In the genomic region with DNA sequence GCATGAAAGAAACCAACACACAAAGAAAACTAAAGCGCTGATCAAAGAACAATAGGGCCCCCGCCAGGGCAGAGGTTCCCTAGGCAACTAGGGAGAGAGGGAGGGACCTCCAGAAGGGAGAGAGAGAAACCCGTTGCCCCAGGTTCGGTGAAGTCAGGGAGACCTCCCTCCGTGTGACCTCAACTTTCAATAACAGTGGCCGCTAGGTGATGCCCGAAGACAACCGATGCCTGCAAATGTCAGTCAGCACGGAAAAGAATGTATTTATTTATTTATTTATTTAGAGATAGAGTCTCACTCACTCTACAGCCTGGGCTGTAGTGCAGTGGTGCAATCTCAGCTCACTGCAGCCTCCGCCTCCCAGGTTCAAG, we compare ENCODE assay signal across 8 cellular contexts.
DNase-seq lines count a peak whose midpoint lies in the region; ATAC-seq, FAIRE-seq and TF ChIP-seq lines count a peak whose summit lies in the region.
"Not testable (repeated sequence)": the region's sequence is repeated elsewhere in the genome, so short reads cannot be mapped to it uniquely, and the experiment has no call there.

No MANE protein-coding gene starts in this region.

- H3K27me3 ChIP-seq in HUES48 (ENCODE audit: control insufficient read depth, insufficient read depth, low read length); adrenal gland; keratinocyte (ENCODE audit: control insufficient read depth, extremely low read depth, insufficient read depth, low read length); prostate gland (replicated peaks; ENCODE audit: insufficient read depth): not testable (repeated sequence)

- not testable (repeated sequence) for TF ChIP-seq EP300 in A549 (IDR thresholded peaks at IDR 0.05)

- not testable (repeated sequence) for H4K20me1 ChIP-seq in keratinocyte (ENCODE audit: control insufficient read depth, extremely low read depth, insufficient read depth, low read length)

- 4% methylated on average over 10 of the region's 10 CpGs for WGBS in A549 (ENCODE audit: missing lambda C conversion rate)
- 7 to 48% (median 19%) methylated on average over 6 to 10 of the region's 10 CpGs for WGBS in adrenal gland, 4 donors
- WGBS in prostate gland, result 6% methylated on average over 10 of the region's 10 CpGs

- dilution Hi-C loops in keratinocyte (cut with MboI; ENCODE audit: extremely low pct_ligation_motif_present, low sequenced_read_pairs), result not testable (repeated sequence)

- not testable (repeated sequence) for H3K36me3 ChIP-seq in HUES48 (ENCODE audit: control insufficient read depth, insufficient read depth, low read length); SK-N-MC (ENCODE audit: insufficient read depth, low read length); adrenal gland (replicated peaks in 1 of 2); keratinocyte (ENCODE audit: control insufficient read depth in 2 of 2, extremely low read depth in 1 of 2, insufficient read depth in 2 of 2, low read length in 2 of 2); prostate gland

- not testable (repeated sequence) for H3K4me3 ChIP-seq in A549; HUES48 (ENCODE audit: low read depth, low read length); SK-N-MC; adrenal gland; fibroblast of the aortic adventitia (ENCODE audit: low read depth, low read length); keratinocyte (ENCODE audit: control insufficient read depth in 2 of 3, extremely low read depth in 1 of 3, insufficient read depth in 2 of 3, low read depth in 1 of 3, low read length in 3 of 3); prostate gland

- not testable (repeated sequence) for TF ChIP-seq POLR2A in A549 (IDR thresholded peaks at IDR 0.05; ENCODE audit: low read length); adrenal gland (IDR thresholded peaks at IDR 0.05); prostate gland (IDR thresholded peaks at IDR 0.05)

- TF ChIP-seq CTCF in A549 (IDR thresholded peaks at IDR 0.05) (peak; percentile 76), adrenal gland (IDR thresholded peaks at IDR 0.05) (peak; percentile 22 to 59 (median 44)), keratinocyte (optimal IDR thresholded peaks at IDR 0.05 in 1 of 3, IDR thresholded peaks at IDR 0.05 in 1 of 3, conservative IDR thresholded peaks at IDR 0.05 in 1 of 3; ENCODE audit: extremely low read depth in 1 of 3, insufficient read depth in 2 of 3, low read length in 3 of 3) (peak in 2 of 3 experiments; percentile 12 to 33), prostate gland (IDR thresholded peaks at IDR 0.05) (peak in 3 of 4 experiments; percentile 36 to 59 (median 39))
- not testable (repeated sequence) for TF ChIP-seq CTCF in fibroblast of the aortic adventitia (IDR thresholded peaks at IDR 0.05; ENCODE audit: insufficient read depth, low read length)

- H3K27ac ChIP-seq in A549 (peak overlapping the region; percentile 50 to 73; a peak in 4 of 6 replicates), HUES48 (ENCODE audit: low read depth, low read length) (peak overlapping the region; percentile 79)
- not testable (repeated sequence) for H3K27ac ChIP-seq in SK-N-MC; adrenal gland; keratinocyte (ENCODE audit: control insufficient read depth, insufficient read depth, low read length); prostate gland

- not testable (repeated sequence) for H3K9me3 ChIP-seq in A549; SK-N-MC (ENCODE audit: low read depth, low read length); adrenal gland (replicated peaks in 1 of 3); keratinocyte (ENCODE audit: control insufficient read depth, low read depth, low read length); prostate gland
- H3K9me3 ChIP-seq in HUES48 (ENCODE audit: control insufficient read depth, insufficient read depth, low read length), result peaks cover 17% of the 10 kb centered on the region; the same call in 1 of the 2 replicates

- H3K79me2 ChIP-seq in keratinocyte (ENCODE audit: control insufficient read depth, insufficient read depth, low read length), result not testable (repeated sequence)

- H3K9me1 ChIP-seq in keratinocyte (ENCODE audit: control insufficient read depth, extremely low read depth, insufficient read depth, low read length), result not testable (repeated sequence)

- intact Hi-C loops in adrenal gland (cut with DNase I); prostate gland (cut with DNase I): not testable (repeated sequence)

- peak overlapping the region; percentile 76 for H3K4me2 ChIP-seq in A549
- not testable (repeated sequence) for H3K4me2 ChIP-seq in keratinocyte (ENCODE audit: control insufficient read depth, extremely low read depth, insufficient read depth, low read depth, low read length)

- peak; percentile 86 to 88 for TF ChIP-seq RAD21 in A549 (conservative IDR thresholded peaks at IDR 0.05 in 1 of 2, IDR thresholded peaks at IDR 0.05 in 1 of 2)

- CTCF ChIA-PET in A549 (lab: Yijun Ruan, JAX), result interaction anchor here (1.0 kb wide), 1 partner anchor 14 kb away, joined by 3 read pairs; no protein-coding TSS in a partner anchor

- POLR2A ChIA-PET in A549 (lab: Yijun Ruan, JAX), result not testable (repeated sequence)

- peak; percentile 15 to 70 for DNase-seq in A549 (ENCODE audit: low read depth in 1 of 2, low spot score in 1 of 2)
- peak; percentile 42 to 72 for DNase-seq in NCI-H524 (lab: John Stamatoyannopoulos, UW)
- DNase-seq in SK-N-MC (ENCODE audit: low read depth, low spot score), result peak; percentile 51
- DNase-seq in adrenal gland, result peak in 5 of 7 donors; percentile 20 to 71 (median 41)
- DNase-seq in fibroblast of the aortic adventitia (ENCODE audit: low read depth), result peak; percentile 2
- DNase-seq in keratinocyte (ENCODE audit: low read depth, low spot score); prostate gland (ENCODE audit: low spot score): not testable (repeated sequence)

- H3K4me1 ChIP-seq in A549; adrenal gland (replicated peaks in 1 of 2); keratinocyte (ENCODE audit: control insufficient read depth, extremely low read depth, insufficient read depth, low read length); prostate gland (replicated peaks): not testable (repeated sequence)
- H3K4me1 ChIP-seq in HUES48 (ENCODE audit: control insufficient read depth, insufficient read depth, low read length), result peaks cover 12% of the 10 kb centered on the region

- not testable (repeated sequence) for H2AFZ ChIP-seq in keratinocyte (ENCODE audit: control insufficient read depth, low read length)

- ATAC-seq in A549, result peak; percentile 63 to 77; a peak in 5 of 6 replicates

- not testable (repeated sequence) for FAIRE-seq in A549 (lab: Jason Lieb, UNC); keratinocyte (lab: Jason Lieb, UNC)

- not testable (repeated sequence) for H3K9ac ChIP-seq in HUES48 (ENCODE audit: low read depth, low read length); SK-N-MC (ENCODE audit: insufficient read length); keratinocyte (ENCODE audit: control insufficient read depth, extremely low read depth, insufficient read depth, low read length)

TF ChIP-seq in A549, 52 proteins besides CTCF, POLR2A, EP300 and RAD21:
- TF ChIP-seq SMC3 (IDR thresholded peaks at IDR 0.05), result peak; percentile 59
